In genomic region chr13:79314652-79315051, GRCh38 we compare ENCODE assay signal across 23 cellular contexts.
"Had no signal": no experiment of that assay in that cellular context is flagged by ENCODE, and none has a peak within 500 bp of the region (broad histone marks: within the 10 kb centered on the region; RNA-seq: fewer than 3 reads in every experiment).

No MANE protein-coding gene starts in this region.

- DNase-seq: activated CD4-positive, alpha-beta memory T cell treated with anti-CD3 and anti-CD28 coated beads, Interleukin-2, amount 10 ng/mL, durations not matched to agents 7 days and 5 days; activated CD4-positive, alpha-beta T cell treated with anti-CD3 and anti-CD28 coated beads for 48 hours; activated CD4-positive, CD25-positive, alpha-beta regulatory T cell; activated effector memory CD4-positive, alpha-beta T cell treated with anti-CD3 and anti-CD28 coated beads, Interleukin-2, amount 50 U/mL, for 16 hours; activated naive CD4-positive, alpha-beta T cell treated with anti-CD3 and anti-CD28 coated beads, Interleukin-2, amount 10 ng/mL, durations not matched to agents 7 days and 5 days; aorta; brain microvascular endothelial cell; cerebellar nuclear complex; endodermal cell; head of caudate nucleus; naive thymus-derived CD8-positive, alpha-beta T cell; stimulated activated CD4-positive, alpha-beta T cell treated with anti-CD3 and anti-CD28 coated beads, Interleukin-1b, Interleukin-23, amount 100 ng/mL, for 48 hours; stomach; T-cell had no signal

- H3K4me1 Mint-ChIP-seq: activated CD4-positive, alpha-beta memory T cell treated with anti-CD3 and anti-CD28 coated beads, Interleukin-2, amount 10 ng/mL, durations not matched to agents 7 days and 5 days; activated naive CD4-positive, alpha-beta T cell treated with anti-CD3 and anti-CD28 coated beads, Interleukin-2, amount 10 ng/mL, durations not matched to agents 7 days and 5 days; stimulated activated effector memory CD8-positive, alpha-beta T cell treated with anti-CD3 and anti-CD28 coated beads, Interleukin-12 subunit alpha, Interleukin-12 subunit beta, amount 100 ng/mL, for 72 hours had no signal

- H3K36me3 ChIP-seq: brain microvascular endothelial cell had no signal

- H3K4me3 ChIP-seq: coronary artery, gastroesophageal sphincter, stomach, suprapubic skin, tibial nerve had no signal

- H3K27ac Mint-ChIP-seq: activated CD4-positive, alpha-beta memory T cell treated with anti-CD3 and anti-CD28 coated beads, Interleukin-2, amount 10 ng/mL, durations not matched to agents 7 days and 5 days; activated naive CD4-positive, alpha-beta T cell treated with anti-CD3 and anti-CD28 coated beads, Interleukin-2, amount 10 ng/mL, durations not matched to agents 7 days and 5 days; endodermal cell; mesothelial cell of epicardium; progenitor cell of endocrine pancreas; stimulated activated effector memory CD8-positive, alpha-beta T cell treated with anti-CD3 and anti-CD28 coated beads, Interleukin-12 subunit alpha, Interleukin-12 subunit beta, amount 100 ng/mL, for 72 hours had no signal

- H3K4me1 ChIP-seq: suprapubic skin, tibial nerve had no signal

- H3K27me3 ChIP-seq: brain microvascular endothelial cell, gastroesophageal sphincter, stomach, suprapubic skin, tibial nerve had no signal

- H3K27me3 Mint-ChIP-seq: activated CD4-positive, alpha-beta memory T cell treated with anti-CD3 and anti-CD28 coated beads, Interleukin-2, amount 10 ng/mL, durations not matched to agents 7 days and 5 days; activated naive CD4-positive, alpha-beta T cell treated with anti-CD3 and anti-CD28 coated beads, Interleukin-2, amount 10 ng/mL, durations not matched to agents 7 days and 5 days; naive thymus-derived CD8-positive, alpha-beta T cell; progenitor cell of endocrine pancreas; T-cell had no signal

- H3K9me3 Mint-ChIP-seq: activated CD4-positive, alpha-beta memory T cell treated with anti-CD3 and anti-CD28 coated beads, Interleukin-2, amount 10 ng/mL, durations not matched to agents 7 days and 5 days; activated naive CD4-positive, alpha-beta T cell treated with anti-CD3 and anti-CD28 coated beads, Interleukin-2, amount 10 ng/mL, durations not matched to agents 7 days and 5 days; endodermal cell; mesothelial cell of epicardium; naive thymus-derived CD8-positive, alpha-beta T cell; stimulated activated effector memory CD8-positive, alpha-beta T cell treated with anti-CD3 and anti-CD28 coated beads, Interleukin-12 subunit alpha, Interleukin-12 subunit beta, amount 100 ng/mL, for 72 hours; T-cell had no signal

- H3K9me3 ChIP-seq: gastroesophageal sphincter, stomach, suprapubic skin, tibial nerve had no signal

- ATAC-seq: gastroesophageal sphincter; naive thymus-derived CD8-positive, alpha-beta T cell; SK-N-SH treated with all-trans-retinoic acid at 6 μM for 48 hours; stimulated activated effector memory CD8-positive, alpha-beta T cell treated with anti-CD3 and anti-CD28 coated beads, Interleukin-12 subunit alpha, Interleukin-12 subunit beta, amount 100 ng/mL, for 72 hours; T-cell had no signal

- H3K27ac ChIP-seq: brain microvascular endothelial cell, coronary artery, epithelial cell of prostate, gastroesophageal sphincter, stomach, suprapubic skin, tibial nerve had no signal

- H3K4me3 Mint-ChIP-seq: activated CD4-positive, alpha-beta memory T cell treated with anti-CD3 and anti-CD28 coated beads, Interleukin-2, amount 10 ng/mL, durations not matched to agents 7 days and 5 days; activated naive CD4-positive, alpha-beta T cell treated with anti-CD3 and anti-CD28 coated beads, Interleukin-2, amount 10 ng/mL, durations not matched to agents 7 days and 5 days; endodermal cell; mesothelial cell of epicardium; naive thymus-derived CD8-positive, alpha-beta T cell; stimulated activated effector memory CD8-positive, alpha-beta T cell treated with anti-CD3 and anti-CD28 coated beads, Interleukin-12 subunit alpha, Interleukin-12 subunit beta, amount 100 ng/mL, for 72 hours; T-cell had no signal
